8 cellular contexts compared by ENCODE assay signal in genomic region chr7:139230484-139230773, GRCh38. TPM values are rescaled to one million over a fixed set of nuclear protein-coding genes. Genes with fewer than 3 reads are reported as not detected.
A peak's percentile ranks its signal among the peaks of the same experiment; 100 is the strongest.
DNase-seq lines count a peak whose midpoint lies in the region; ATAC-seq and TF ChIP-seq lines count a peak whose summit lies in the region.

No MANE protein-coding gene starts in this region.

- no peak for DNase-seq in activated naive CD4-positive, alpha-beta T cell treated with anti-CD3 and anti-CD28 coated beads, Interleukin-2, amount 10 ng/mL, durations not matched to agents 7 days and 5 days
- DNase-seq in activated naive CD4-positive, alpha-beta T cell (lab: John Stamatoyannopoulos, UW), result no peak
- DNase-seq in brain microvascular endothelial cell, result no peak
- no peak for DNase-seq in lung (ENCODE audit: low spot score)
- peak; percentile 45 for DNase-seq in ureter (ENCODE audit: low spot score)
- DNase-seq in T-helper 9 cell, result no peak
- no peak for DNase-seq in activated CD8-positive, alpha-beta memory T cell treated with anti-CD3 and anti-CD28 coated beads, Interleukin-2, amount 50 U/mL, for 48 hours
- DNase-seq in NCI-H446 treated with DMSO at 0.1 percent for 48 hours (lab: John Stamatoyannopoulos, UW), result no peak

- H3K36me3 Mint-ChIP-seq in activated naive CD4-positive, alpha-beta T cell treated with anti-CD3 and anti-CD28 coated beads, Interleukin-2, amount 10 ng/mL, durations not matched to agents 7 days and 5 days, result peaks cover 3% of the 10 kb centered on the region

- peaks cover 3% of the 10 kb centered on the region for H3K36me3 ChIP-seq in brain microvascular endothelial cell (replicated peaks)
- no peaks in the 10 kb centered on the region for H3K36me3 ChIP-seq in lung (ENCODE audit: control insufficient read depth in 2 of 2, insufficient read depth in 2 of 2, low read length in 2 of 2)

- H3K4me1 ChIP-seq in lung (ENCODE audit: control insufficient read depth in 2 of 2, insufficient read depth in 2 of 2, low read length in 2 of 2), result no peaks in the 10 kb centered on the region

- H3K27ac ChIP-seq in brain microvascular endothelial cell (peak overlapping the region; percentile 84), lung (ENCODE audit: low read depth in 1 of 2, low read length in 1 of 2) (peak overlapping the region; percentile 81 to 84)

- no peaks in the 10 kb centered on the region for H3K9me3 ChIP-seq in lung (ENCODE audit: control insufficient read depth in 2 of 2, insufficient read depth in 1 of 2, low read length in 1 of 2)

- peak overlapping the region; percentile 22 for H3K27ac Mint-ChIP-seq in activated naive CD4-positive, alpha-beta T cell treated with anti-CD3 and anti-CD28 coated beads, Interleukin-2, amount 10 ng/mL, durations not matched to agents 7 days and 5 days

- H3K4me3 Mint-ChIP-seq in activated naive CD4-positive, alpha-beta T cell treated with anti-CD3 and anti-CD28 coated beads, Interleukin-2, amount 10 ng/mL, durations not matched to agents 7 days and 5 days, result peak overlapping the region; percentile 98

- peaks cover 24% of the 10 kb centered on the region for H3K27me3 Mint-ChIP-seq in activated naive CD4-positive, alpha-beta T cell treated with anti-CD3 and anti-CD28 coated beads, Interleukin-2, amount 10 ng/mL, durations not matched to agents 7 days and 5 days

- no peaks in the 10 kb centered on the region for H3K9me3 Mint-ChIP-seq in activated naive CD4-positive, alpha-beta T cell treated with anti-CD3 and anti-CD28 coated beads, Interleukin-2, amount 10 ng/mL, durations not matched to agents 7 days and 5 days

- H3K4me1 Mint-ChIP-seq in activated naive CD4-positive, alpha-beta T cell treated with anti-CD3 and anti-CD28 coated beads, Interleukin-2, amount 10 ng/mL, durations not matched to agents 7 days and 5 days, result peaks cover 23% of the 10 kb centered on the region

- no peak for TF ChIP-seq CTCF in brain microvascular endothelial cell (IDR thresholded peaks at IDR 0.05; ENCODE audit: low read depth, low read length, missing control alignments)
- no peak for TF ChIP-seq CTCF in lung (IDR thresholded peaks at IDR 0.05; ENCODE audit: control extremely low read depth, extremely low read depth)

- no peaks in the 10 kb centered on the region for H3K27me3 ChIP-seq in brain microvascular endothelial cell (replicated peaks)
- H3K27me3 ChIP-seq in lung (ENCODE audit: control insufficient read depth, insufficient read depth), result no peaks in the 10 kb centered on the region

- no peak for ATAC-seq in lung (ENCODE audit: insufficient read depth, low FRiP score)

- in situ Hi-C loops in brain microvascular endothelial cell (cut with HindIII; ENCODE audit: low pct_ligation_motif_present, low sequenced_read_pairs), result no loop called here

- peak overlapping the region; percentile 94 for H3K4me3 ChIP-seq in brain microvascular endothelial cell (ENCODE audit: low read depth, low read length)
- peak overlapping the region; percentile 77 for H3K4me3 ChIP-seq in lung

- CTCF ChIA-PET in activated naive CD4-positive, alpha-beta T cell treated with anti-CD3 and anti-CD28 coated beads, Interleukin-2, amount 10 ng/mL, durations not matched to agents 7 days and 5 days (lab: Charles Lee), result interaction anchor here (1.2 kb wide), 1 partner anchor 108 kb away, joined by 3 read pairs; no protein-coding TSS in a partner anchor

- WGBS in lung, 2 donors, result 3% methylated on average over 12 of the region's 12 CpGs

RNA-seq across cellular contexts. Expression of gene UBN2, which starts 0.6 kb away (rescaled TPM):
- total RNA-seq in lung, result 10 to 100 TPM; 15.5 to 29.8 TPM
- 1 to 10 TPM; 1.7 to 2.8 TPM for polyA plus RNA-seq in lung
- total RNA-seq in ureter, result 36.1 TPM
